In the genomic region with DNA sequence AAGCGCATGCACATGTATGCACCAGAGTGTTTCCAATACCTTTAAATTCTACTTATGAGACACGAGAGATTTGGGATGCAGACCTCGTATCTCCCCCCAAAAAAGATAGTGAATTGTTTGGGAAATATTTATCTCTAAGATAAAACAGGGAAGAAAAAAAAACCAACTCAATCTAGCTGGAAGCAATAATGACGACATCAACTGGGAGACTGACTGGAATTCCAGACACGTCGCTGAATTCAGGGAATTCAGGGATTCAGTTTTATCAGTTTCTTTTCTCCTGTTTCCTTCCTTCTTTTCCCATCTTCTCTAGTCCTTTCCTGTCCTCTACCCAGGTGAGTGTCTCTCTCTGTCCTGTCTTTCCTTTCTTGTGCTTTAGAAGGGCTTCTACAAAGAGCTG, we compare ENCODE assay signal across 31 cellular contexts.
"Had no signal": no experiment of that assay in that cellular context is flagged by ENCODE, and none has a peak within 500 bp of the region (broad histone marks: within the 10 kb centered on the region; RNA-seq: fewer than 3 reads in every experiment).

No MANE protein-coding gene starts in this region.

- H3K9me3 ChIP-seq: ovary, psoas muscle, suprapubic skin, testis, tibial artery, transverse colon, upper lobe of right lung, uterus had no signal

- H3K27ac Mint-ChIP-seq: naive thymus-derived CD4-positive, alpha-beta T cell; natural killer cell; nephron progenitor cell; neural progenitor cell; progenitor cell of endocrine pancreas; stimulated activated memory B cell treated with anti-CD40 and anti-IgM and Interleukin-4, amounts not matched to agents 10 μg/mL and 1 μg/mL and 100 μg/mL, for 72 hours; stimulated activated naive CD8-positive, alpha-beta T cell treated with anti-CD3 and anti-CD28 coated beads, Interleukin-15, amount 100 ng/mL, for 72 hours; type B pancreatic cell had no signal

- H3K4me1 Mint-ChIP-seq: naive thymus-derived CD4-positive, alpha-beta T cell; natural killer cell; neural progenitor cell; stimulated activated memory B cell treated with anti-CD40 and anti-IgM and Interleukin-4, amounts not matched to agents 10 μg/mL and 1 μg/mL and 100 μg/mL, for 72 hours; stimulated activated naive CD8-positive, alpha-beta T cell treated with anti-CD3 and anti-CD28 coated beads, Interleukin-15, amount 100 ng/mL, for 72 hours had no signal

- H3K9me3 Mint-ChIP-seq: stimulated activated memory B cell treated with anti-CD40 and anti-IgM and Interleukin-4, amounts not matched to agents 10 μg/mL and 1 μg/mL and 100 μg/mL, for 72 hours; type B pancreatic cell had no signal

- H3K27ac ChIP-seq: neural progenitor cell, ovary, parathyroid adenoma, psoas muscle, skin epidermis, spleen, suprapubic skin, testis, tibial artery, transverse colon, upper lobe of right lung, uterus had no signal

- H3K27me3 ChIP-seq: neural progenitor cell, ovary, spleen, suprapubic skin, testis, tibial artery, transverse colon, upper lobe of right lung, uterus had no signal

- H3K4me3 Mint-ChIP-seq: naive thymus-derived CD4-positive, alpha-beta T cell; natural killer cell; nephron progenitor cell; neural progenitor cell; stimulated activated memory B cell treated with anti-CD40 and anti-IgM and Interleukin-4, amounts not matched to agents 10 μg/mL and 1 μg/mL and 100 μg/mL, for 72 hours; stimulated activated naive CD8-positive, alpha-beta T cell treated with anti-CD3 and anti-CD28 coated beads, Interleukin-15, amount 100 ng/mL, for 72 hours; type B pancreatic cell had no signal

- H3K36me3 Mint-ChIP-seq: natural killer cell; neural progenitor cell; stimulated activated memory B cell treated with anti-CD40 and anti-IgM and Interleukin-4, amounts not matched to agents 10 μg/mL and 1 μg/mL and 100 μg/mL, for 72 hours; type B pancreatic cell had no signal

- H3K36me3 ChIP-seq: neural progenitor cell, ovary, spleen, suprapubic skin, tibial artery, transverse colon, upper lobe of right lung, uterus had no signal

- H3K79me2 ChIP-seq: parathyroid adenoma had no signal

- H3K27me3 Mint-ChIP-seq: naive thymus-derived CD4-positive, alpha-beta T cell; stimulated activated memory B cell treated with anti-CD40 and anti-IgM and Interleukin-4, amounts not matched to agents 10 μg/mL and 1 μg/mL and 100 μg/mL, for 72 hours; stimulated activated naive CD8-positive, alpha-beta T cell treated with anti-CD3 and anti-CD28 coated beads, Interleukin-15, amount 100 ng/mL, for 72 hours had no signal

- H3K4me2 ChIP-seq: neural progenitor cell, smooth muscle cell had no signal

- H3K4me1 ChIP-seq: neural progenitor cell, parathyroid adenoma, psoas muscle, spleen, suprapubic skin, testis, tibial artery, transverse colon, upper lobe of right lung, uterus had no signal

- DNase-seq: naive thymus-derived CD4-positive, alpha-beta T cell; natural killer cell; nephron progenitor cell; occipital lobe; ovary; posterior cingulate gyrus; psoas muscle; right cardiac atrium; spleen; stimulated activated CD4-positive, alpha-beta T cell treated with anti-CD3 and anti-CD28 coated beads, Interleukin-12 subunit alpha, Interleukin-12 subunit beta, amount 100 ng/mL, for 4 hours; stimulated activated CD4-positive, alpha-beta T cell treated with anti-CD3 and anti-CD28 coated beads, Interleukin-1b, Interleukin-23, amount 100 ng/mL, for 48 hours; stimulated activated CD4-positive, alpha-beta T cell treated with anti-CD3 and anti-CD28 coated beads, Interleukin-4, amount 100 ng/mL, for 1 hour; stimulated activated CD4-positive, alpha-beta T cell treated with anti-CD3 and anti-CD28 coated beads, Interleukin-4, amount 100 ng/mL, for 4 hours; stimulated activated CD8-positive, alpha-beta memory T cell treated with anti-CD3 and anti-CD28 coated beads, Interleukin-4, amount 100 ng/mL, for 48 hours; stimulated activated naive CD4-positive, alpha-beta T cell; stimulated activated naive CD8-positive, alpha-beta T cell treated with anti-CD3 and anti-CD28 coated beads, Interleukin-15, amount 100 ng/mL, for 72 hours; stimulated activated naive CD8-positive, alpha-beta T cell treated with anti-CD3 and anti-CD28 coated beads, Interleukin-15, Interleukin-2, amounts not matched to agents 100 U/mL and 50 U/mL, for 24 hours; substantia nigra; testis; tibial artery; transverse colon; upper lobe of right lung; uterus had no signal

- H3K9ac ChIP-seq: neural progenitor cell, parathyroid adenoma had no signal

- H3K4me3 ChIP-seq: neural progenitor cell, ovary, psoas muscle, skin epidermis, smooth muscle cell, spleen, suprapubic skin, tibial artery, transverse colon, upper lobe of right lung, uterus had no signal
